ENCODE assay signal across 27 cellular contexts in genomic region chr9:84361645-84362044, GRCh38.
"Had no signal": no experiment of that assay in that cellular context is flagged by ENCODE, and none has a peak within 500 bp of the region (broad histone marks: within the 10 kb centered on the region; RNA-seq: fewer than 3 reads in every experiment).

No MANE protein-coding gene starts in this region.

- DNase-seq: activated B cell treated with CpG ODN at 0.5 μM for 24 hours; activated CD4-positive, alpha-beta T cell treated with anti-CD3 and anti-CD28 coated beads for 48 hours; activated CD4-positive, alpha-beta T cell treated with anti-CD3 and anti-CD28 coated beads, Interleukin-2, amount 50 U/mL, for 1 hour; activated CD4-positive, alpha-beta T cell treated with anti-CD3 and anti-CD28 coated beads, Interleukin-2, amount 50 U/mL, for 48 hours; activated CD8-positive, alpha-beta memory T cell treated with anti-CD3 and anti-CD28 coated beads for 24 hours; activated CD8-positive, alpha-beta T cell treated with anti-CD3 and anti-CD28 coated beads for 36 hours; activated effector memory CD4-positive, alpha-beta T cell treated with Interleukin-2 at 50 U/mL for 16 hours; activated gamma-delta T cell treated with Interleukin-2 at 50 U/mL for 16 hours; activated naive CD4-positive, alpha-beta T cell treated with anti-CD3 and anti-CD28 coated beads, Interleukin-2, amount 50 U/mL, for 16 hours; activated naive CD4-positive, alpha-beta T cell treated with Interleukin-2 at 50 U/mL for 16 hours; activated T-cell treated with anti-CD3 and anti-CD28 coated beads, Interleukin-2, amount 50 U/mL, for 4 hours; amniotic stem cell; anterior cingulate cortex; brain microvascular endothelial cell; dorsolateral prefrontal cortex; effector memory CD4-positive, alpha-beta T cell; endodermal cell; foreskin melanocyte; heart right ventricle; T1000; WERI-Rb-1 had no signal

- ATAC-seq: activated CD4-positive, CD25-positive, alpha-beta regulatory T cell treated with anti-CD3 and anti-CD28 coated beads, Interleukin-2, amount 50 U/mL, for 24 hours; activated CD8-positive, alpha-beta T cell treated with anti-CD3 and anti-CD28 coated beads for 36 hours; activated T-cell treated with anti-CD3 and anti-CD28 coated beads, Interleukin-2, amount 50 U/mL, for 4 hours; activated T-helper 17 cell treated with anti-CD3 and anti-CD28 coated beads, Interleukin-2, amount 50 U/mL, for 72 hours; esophagus mucosa; gastroesophageal sphincter had no signal

- H3K27me3 ChIP-seq: brain microvascular endothelial cell, dorsolateral prefrontal cortex, gastroesophageal sphincter, heart right ventricle, hepatocyte had no signal

- H3K4me2 ChIP-seq: hepatocyte had no signal

- H3K4me1 ChIP-seq: gastroesophageal sphincter had no signal

- H3K9me3 ChIP-seq: gastroesophageal sphincter had no signal

- H3K27ac ChIP-seq: brain microvascular endothelial cell, coronary artery, dorsolateral prefrontal cortex, gastroesophageal sphincter, heart right ventricle, hepatocyte, WERI-Rb-1 had no signal

- H3K4me3 ChIP-seq: coronary artery, dorsolateral prefrontal cortex, gastroesophageal sphincter, heart right ventricle, hepatocyte had no signal

- H3K36me3 ChIP-seq: brain microvascular endothelial cell, gastroesophageal sphincter, heart right ventricle, WERI-Rb-1 had no signal
